Comparison of ENCODE assay signal across 20 cellular contexts in genomic region chr20:1891263-1892121, GRCh38. TPM values are rescaled to one million over a fixed set of nuclear protein-coding genes. Genes with fewer than 3 reads are reported as not detected.
A peak's percentile ranks its signal among the peaks of the same experiment; 100 is the strongest.
DNase-seq lines count a peak whose midpoint lies in the region; ATAC-seq, FAIRE-seq and TF ChIP-seq lines count a peak whose summit lies in the region.
"Had no signal": no experiment of that assay in that cellular context is flagged by ENCODE, and none has a peak within 500 bp of the region (broad histone marks: within the 10 kb centered on the region; RNA-seq: fewer than 3 reads in every experiment).

No MANE protein-coding gene starts in this region.

- ATAC-seq in right lobe of liver, result no peak
- ATAC-seq in GM21786 (IDR thresholded peaks at IDR 0.05; ENCODE audit: unreplicated experiment), result no peak
- ATAC-seq: K562, left cardiac atrium had no signal

- peaks cover 16% of the 10 kb centered on the region for H3K9me3 Mint-ChIP-seq in glutamatergic neuron (ENCODE audit: unreplicated experiment)
- H3K9me3 Mint-ChIP-seq: activated naive CD4-positive, alpha-beta T cell treated with anti-CD3 and anti-CD28 coated beads for 36 hours; mesothelial cell of epicardium had no signal

- FAIRE-seq in bronchial epithelial cell (lab: Jason Lieb, UNC), result peak; percentile 89
- FAIRE-seq: K562 had no signal

- WGBS in right lobe of liver (ENCODE audit: insufficient coverage, low coverage, low lambda C conversion rate, missing lambda C conversion rate), result 80% methylated on average over 17 of the region's 18 CpGs

- DNase-seq in KBM-7 (peak; percentile 37), bronchial epithelial cell (ENCODE audit: low read depth) (no peak), right lobe of liver (no peak), glutamatergic neuron (no peak)
- no peak for DNase-seq in stimulated activated CD4-positive, alpha-beta T cell treated with anti-CD3 and anti-CD28 coated beads, Interleukin-4, amount 100 ng/mL, for 24 hours
- DNase-seq in effector memory CD4-positive, alpha-beta T cell, result no peak
- DNase-seq: activated CD4-positive, alpha-beta T cell treated with anti-CD3 and anti-CD28 coated beads, Interleukin-2, amount 50 U/mL, for 4 hours; activated naive CD4-positive, alpha-beta T cell treated with anti-CD3 and anti-CD28 coated beads for 36 hours; activated T-cell treated with anti-CD3 and anti-CD28 coated beads for 4 hours; left cardiac atrium; NCI-H2029; SHP77 had no signal

- H3K4me1 ChIP-seq in BLaER1 treated with 17β-estradiol and CSF1 and Interleukin-3, amounts not matched to agents 10 nM and 100 nM, result peaks cover 38 to 84% (median 73%) of the 10 kb centered on the region in 10 experiments
- H3K4me1 ChIP-seq in right lobe of liver, result peaks cover 0 to 42% (median 8%) of the 10 kb centered on the region in 4 donors
- no peaks in the 10 kb centered on the region for H3K4me1 ChIP-seq in effector memory CD4-positive, alpha-beta T cell (ENCODE audit: control insufficient read depth, insufficient read depth, low read length, poor library complexity, severe bottlenecking)

- in situ Hi-C loops in KBM-7 (cut with MboI; ENCODE audit: low pct_unique_long_range_greater_than_20kb, low sequenced_read_pairs), result no loop called here

- peaks cover 0 to 50% (median 30%) of the 10 kb centered on the region in 11 experiments; a peak in 15 of 22 replicates for H3K27me3 ChIP-seq in BLaER1 treated with 17β-estradiol and CSF1 and Interleukin-3, amounts not matched to agents 10 nM and 100 nM
- H3K27me3 ChIP-seq in bronchial epithelial cell (ENCODE audit: control insufficient read depth, insufficient read depth, low read length), result no peaks in the 10 kb centered on the region
- no peaks in the 10 kb centered on the region for H3K27me3 ChIP-seq in right lobe of liver
- H3K27me3 ChIP-seq in effector memory CD4-positive, alpha-beta T cell (replicated peaks; ENCODE audit: control insufficient read depth, insufficient read depth, low read length, poor library complexity, severe bottlenecking), result peaks cover 14% of the 10 kb centered on the region
- H3K27me3 ChIP-seq: ascending aorta, vagina had no signal

- TF ChIP-seq POLR2A in right lobe of liver (IDR thresholded peaks at IDR 0.05), result no peak

- H3K4me3 Mint-ChIP-seq in glutamatergic neuron (ENCODE audit: unreplicated experiment), result no peak overlapping the region
- H3K4me3 Mint-ChIP-seq: activated naive CD4-positive, alpha-beta T cell treated with anti-CD3 and anti-CD28 coated beads for 36 hours; mesothelial cell of epicardium had no signal

- peak overlapping the region in 2 of 11 experiments; percentile 47 to 77; a peak in 3 of 22 replicates for H3K9ac ChIP-seq in BLaER1 treated with 17β-estradiol and CSF1 and Interleukin-3, amounts not matched to agents 10 nM and 100 nM

- H3K4me1 Mint-ChIP-seq in glutamatergic neuron (ENCODE audit: low read depth, unreplicated experiment), result peaks cover 4% of the 10 kb centered on the region

- no peak overlapping the region for H3K27ac Mint-ChIP-seq in glutamatergic neuron (ENCODE audit: unreplicated experiment)
- H3K27ac Mint-ChIP-seq: activated naive CD4-positive, alpha-beta T cell treated with anti-CD3 and anti-CD28 coated beads for 36 hours; mesothelial cell of epicardium had no signal

- 0 out of 20 replicates have a peak overlapping the region, but pooled peaks of 2 of the 10 experiments have one; percentile 81 to 97 for H3K4me3 ChIP-seq in BLaER1 treated with 17β-estradiol and CSF1 and Interleukin-3, amounts not matched to agents 10 nM and 100 nM
- H3K4me3 ChIP-seq in bronchial epithelial cell (ENCODE audit: low read depth, low read length) (no peak overlapping the region), right lobe of liver (no peak overlapping the region)
- H3K4me3 ChIP-seq in effector memory CD4-positive, alpha-beta T cell (ENCODE audit: insufficient read depth, low read depth, low read length, poor library complexity, severe bottlenecking), result no peak overlapping the region
- H3K4me3 ChIP-seq: ascending aorta, coronary artery, K562, vagina had no signal

- no peaks in the 10 kb centered on the region for H3K9me3 ChIP-seq in BLaER1 treated with 17β-estradiol and CSF1 and Interleukin-3, amounts not matched to agents 10 nM and 100 nM (replicated peaks in 1 of 11)
- H3K9me3 ChIP-seq in right lobe of liver, result no peaks in the 10 kb centered on the region
- H3K9me3 ChIP-seq in effector memory CD4-positive, alpha-beta T cell (ENCODE audit: control insufficient read depth, low read length), result no peaks in the 10 kb centered on the region
- H3K9me3 ChIP-seq: ascending aorta, vagina had no signal

- intact Hi-C loops in right lobe of liver (cut with DNase I), result no loop called here

- H3K36me3 Mint-ChIP-seq in glutamatergic neuron (ENCODE audit: unreplicated experiment), result no peaks in the 10 kb centered on the region
- H3K36me3 Mint-ChIP-seq: mesothelial cell of epicardium had no signal

- H3K36me3 ChIP-seq in BLaER1 treated with 17β-estradiol and CSF1 and Interleukin-3, amounts not matched to agents 10 nM and 100 nM, result peaks cover 0 to 22% (median 0%) of the 10 kb centered on the region in 11 experiments; a peak in 5 of 22 replicates
- H3K36me3 ChIP-seq in bronchial epithelial cell (ENCODE audit: control insufficient read depth, insufficient read depth, low read length), result no peaks in the 10 kb centered on the region
- no peaks in the 10 kb centered on the region for H3K36me3 ChIP-seq in right lobe of liver
- H3K36me3 ChIP-seq in effector memory CD4-positive, alpha-beta T cell (ENCODE audit: control insufficient read depth, insufficient read depth, low read length), result no peaks in the 10 kb centered on the region
- H3K36me3 ChIP-seq: ascending aorta, vagina had no signal

- H3K27me3 Mint-ChIP-seq in glutamatergic neuron (ENCODE audit: unreplicated experiment), result peaks cover 7% of the 10 kb centered on the region

- peaks cover 0 to 12% (median 7%) of the 10 kb centered on the region in 11 experiments; a peak in 8 of 22 replicates for H4K20me1 ChIP-seq in BLaER1 treated with 17β-estradiol and CSF1 and Interleukin-3, amounts not matched to agents 10 nM and 100 nM

- TF ChIP-seq CTCF in bronchial epithelial cell (IDR thresholded peaks at IDR 0.05; ENCODE audit: insufficient read depth, low read length, severe bottlenecking), result no peak
- TF ChIP-seq CTCF in right lobe of liver (IDR thresholded peaks at IDR 0.05), result no peak
- TF ChIP-seq CTCF in glutamatergic neuron (IDR thresholded peaks at IDR 0.05; ENCODE audit: partially characterized antibody, unreplicated experiment), result no peak

- H3K27ac ChIP-seq in BLaER1 treated with 17β-estradiol and CSF1 and Interleukin-3, amounts not matched to agents 10 nM and 100 nM, result peak overlapping the region in 5 of 11 experiments; percentile 71 to 85 (median 84); a peak in 5 of 22 replicates
- peak overlapping the region in 2 of 3 donors; percentile 48 to 76 for H3K27ac ChIP-seq in right lobe of liver
- H3K27ac ChIP-seq in effector memory CD4-positive, alpha-beta T cell (ENCODE audit: insufficient read depth, low read length, poor library complexity, severe bottlenecking), result no peak overlapping the region
- H3K27ac ChIP-seq: coronary artery, vagina had no signal

- H3K4me2 ChIP-seq in BLaER1 treated with 17β-estradiol and CSF1 and Interleukin-3, amounts not matched to agents 10 nM and 100 nM, result peak overlapping the region in 9 of 11 experiments; percentile 94 to 100 (median 97); a peak in 18 of 22 replicates

RNA-seq across cellular contexts. Expression of gene SIRPA, which starts 3.7 kb away (rescaled TPM):
- total RNA-seq in bronchial epithelial cell (5.0 and 6.8 TPM in 2 replicates), right lobe of liver (10 to 100 TPM; 26.8 to 42.7 (median 34.8) TPM), glutamatergic neuron (ENCODE audit: unreplicated experiment) (0.34 TPM)
- total RNA-seq: T-helper 1 cell treated with Interleukin-12 subunit alpha and Interleukin-12 subunit beta and Interleukin-4 antibody, amounts not matched to agents 30 ng/mL and 1 ng/mL, for 36 hours had no signal
